ENCODE assay signal across 2 cellular contexts in genomic region chr12:106581543-106582263, GRCh38.
TF ChIP-seq lines count a peak whose summit lies in the region.

No MANE protein-coding gene starts in this region.

TF ChIP-seq in A549, 52 proteins besides CTCF, POLR2A, EP300 and RAD21:
- TF ChIP-seq TP53 (CRISPR knock-in tag; IDR thresholded peaks at IDR 0.05): no peak
- no peak for TF ChIP-seq HOXA7 (CRISPR knock-in tag; IDR thresholded peaks at IDR 0.05)
- no peak for TF ChIP-seq ZC3H11A (IDR thresholded peaks at IDR 0.05)
- TF ChIP-seq, protein P1, sequence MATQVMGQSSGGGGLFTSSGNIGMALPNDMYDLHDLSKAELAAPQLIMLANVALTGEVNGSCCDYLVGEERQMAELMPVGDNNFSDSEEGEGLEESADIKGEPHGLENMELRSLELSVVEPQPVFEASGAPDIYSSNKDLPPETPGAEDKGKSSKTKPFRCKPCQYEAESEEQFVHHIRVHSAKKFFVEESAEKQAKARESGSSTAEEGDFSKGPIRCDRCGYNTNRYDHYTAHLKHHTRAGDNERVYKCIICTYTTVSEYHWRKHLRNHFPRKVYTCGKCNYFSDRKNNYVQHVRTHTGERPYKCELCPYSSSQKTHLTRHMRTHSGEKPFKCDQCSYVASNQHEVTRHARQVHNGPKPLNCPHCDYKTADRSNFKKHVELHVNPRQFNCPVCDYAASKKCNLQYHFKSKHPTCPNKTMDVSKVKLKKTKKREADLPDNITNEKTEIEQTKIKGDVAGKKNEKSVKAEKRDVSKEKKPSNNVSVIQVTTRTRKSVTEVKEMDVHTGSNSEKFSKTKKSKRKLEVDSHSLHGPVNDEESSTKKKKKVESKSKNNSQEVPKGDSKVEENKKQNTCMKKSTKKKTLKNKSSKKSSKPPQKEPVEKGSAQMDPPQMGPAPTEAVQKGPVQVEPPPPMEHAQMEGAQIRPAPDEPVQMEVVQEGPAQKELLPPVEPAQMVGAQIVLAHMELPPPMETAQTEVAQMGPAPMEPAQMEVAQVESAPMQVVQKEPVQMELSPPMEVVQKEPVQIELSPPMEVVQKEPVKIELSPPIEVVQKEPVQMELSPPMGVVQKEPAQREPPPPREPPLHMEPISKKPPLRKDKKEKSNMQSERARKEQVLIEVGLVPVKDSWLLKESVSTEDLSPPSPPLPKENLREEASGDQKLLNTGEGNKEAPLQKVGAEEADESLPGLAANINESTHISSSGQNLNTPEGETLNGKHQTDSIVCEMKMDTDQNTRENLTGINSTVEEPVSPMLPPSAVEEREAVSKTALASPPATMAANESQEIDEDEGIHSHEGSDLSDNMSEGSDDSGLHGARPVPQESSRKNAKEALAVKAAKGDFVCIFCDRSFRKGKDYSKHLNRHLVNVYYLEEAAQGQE (IDR thresholded peaks at IDR 0.05): peak; percentile 75
- no peak for TF ChIP-seq KDM5A (IDR thresholded peaks at IDR 0.05)
- no peak for TF ChIP-seq SREBF2 (IDR thresholded peaks at IDR 0.05)
- no peak for TF ChIP-seq BHLHE40 (IDR thresholded peaks at IDR 0.05; ENCODE audit: low read depth, low read length)
- TF ChIP-seq NPAS2 (CRISPR knock-in tag; IDR thresholded peaks at IDR 0.05; ENCODE audit: borderline replicate concordance): no peak

TF ChIP-seq in K562, 482 proteins besides CTCF, POLR2A, EP300 and RAD21:
- TF ChIP-seq, protein P2, sequence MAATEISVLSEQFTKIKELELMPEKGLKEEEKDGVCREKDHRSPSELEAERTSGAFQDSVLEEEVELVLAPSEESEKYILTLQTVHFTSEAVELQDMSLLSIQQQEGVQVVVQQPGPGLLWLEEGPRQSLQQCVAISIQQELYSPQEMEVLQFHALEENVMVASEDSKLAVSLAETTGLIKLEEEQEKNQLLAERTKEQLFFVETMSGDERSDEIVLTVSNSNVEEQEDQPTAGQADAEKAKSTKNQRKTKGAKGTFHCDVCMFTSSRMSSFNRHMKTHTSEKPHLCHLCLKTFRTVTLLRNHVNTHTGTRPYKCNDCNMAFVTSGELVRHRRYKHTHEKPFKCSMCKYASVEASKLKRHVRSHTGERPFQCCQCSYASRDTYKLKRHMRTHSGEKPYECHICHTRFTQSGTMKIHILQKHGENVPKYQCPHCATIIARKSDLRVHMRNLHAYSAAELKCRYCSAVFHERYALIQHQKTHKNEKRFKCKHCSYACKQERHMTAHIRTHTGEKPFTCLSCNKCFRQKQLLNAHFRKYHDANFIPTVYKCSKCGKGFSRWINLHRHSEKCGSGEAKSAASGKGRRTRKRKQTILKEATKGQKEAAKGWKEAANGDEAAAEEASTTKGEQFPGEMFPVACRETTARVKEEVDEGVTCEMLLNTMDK (IDR thresholded peaks at IDR 0.05; ENCODE audit: borderline replicate concordance, insufficient read depth, low read depth, low read length, poor library complexity, severe bottlenecking): no peak
- TF ChIP-seq, protein P3, sequence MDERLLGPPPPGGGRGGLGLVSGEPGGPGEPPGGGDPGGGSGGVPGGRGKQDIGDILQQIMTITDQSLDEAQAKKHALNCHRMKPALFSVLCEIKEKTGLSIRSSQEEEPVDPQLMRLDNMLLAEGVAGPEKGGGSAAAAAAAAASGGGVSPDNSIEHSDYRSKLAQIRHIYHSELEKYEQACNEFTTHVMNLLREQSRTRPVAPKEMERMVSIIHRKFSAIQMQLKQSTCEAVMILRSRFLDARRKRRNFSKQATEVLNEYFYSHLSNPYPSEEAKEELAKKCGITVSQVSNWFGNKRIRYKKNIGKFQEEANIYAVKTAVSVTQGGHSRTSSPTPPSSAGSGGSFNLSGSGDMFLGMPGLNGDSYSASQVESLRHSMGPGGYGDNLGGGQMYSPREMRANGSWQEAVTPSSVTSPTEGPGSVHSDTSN (CRISPR knock-in tag; IDR thresholded peaks at IDR 0.05; ENCODE audit: low read depth): no peak
- TF ChIP-seq, protein P3 (tag; conservative IDR thresholded peaks at IDR 0.05; ENCODE audit: low read depth): no peak
- TF ChIP-seq CREBBP (IDR thresholded peaks at IDR 0.05; ENCODE audit: low read depth, low read length): no peak
- TF ChIP-seq, protein P4, sequence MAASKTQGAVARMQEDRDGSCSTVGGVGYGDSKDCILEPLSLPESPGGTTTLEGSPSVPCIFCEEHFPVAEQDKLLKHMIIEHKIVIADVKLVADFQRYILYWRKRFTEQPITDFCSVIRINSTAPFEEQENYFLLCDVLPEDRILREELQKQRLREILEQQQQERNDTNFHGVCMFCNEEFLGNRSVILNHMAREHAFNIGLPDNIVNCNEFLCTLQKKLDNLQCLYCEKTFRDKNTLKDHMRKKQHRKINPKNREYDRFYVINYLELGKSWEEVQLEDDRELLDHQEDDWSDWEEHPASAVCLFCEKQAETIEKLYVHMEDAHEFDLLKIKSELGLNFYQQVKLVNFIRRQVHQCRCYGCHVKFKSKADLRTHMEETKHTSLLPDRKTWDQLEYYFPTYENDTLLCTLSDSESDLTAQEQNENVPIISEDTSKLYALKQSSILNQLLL (CRISPR knock-in tag; IDR thresholded peaks at IDR 0.05; ENCODE audit: borderline replicate concordance): no peak
- no peak for TF ChIP-seq ZKSCAN8 (CRISPR knock-in tag; IDR thresholded peaks at IDR 0.05)
- TF ChIP-seq, protein P5, sequence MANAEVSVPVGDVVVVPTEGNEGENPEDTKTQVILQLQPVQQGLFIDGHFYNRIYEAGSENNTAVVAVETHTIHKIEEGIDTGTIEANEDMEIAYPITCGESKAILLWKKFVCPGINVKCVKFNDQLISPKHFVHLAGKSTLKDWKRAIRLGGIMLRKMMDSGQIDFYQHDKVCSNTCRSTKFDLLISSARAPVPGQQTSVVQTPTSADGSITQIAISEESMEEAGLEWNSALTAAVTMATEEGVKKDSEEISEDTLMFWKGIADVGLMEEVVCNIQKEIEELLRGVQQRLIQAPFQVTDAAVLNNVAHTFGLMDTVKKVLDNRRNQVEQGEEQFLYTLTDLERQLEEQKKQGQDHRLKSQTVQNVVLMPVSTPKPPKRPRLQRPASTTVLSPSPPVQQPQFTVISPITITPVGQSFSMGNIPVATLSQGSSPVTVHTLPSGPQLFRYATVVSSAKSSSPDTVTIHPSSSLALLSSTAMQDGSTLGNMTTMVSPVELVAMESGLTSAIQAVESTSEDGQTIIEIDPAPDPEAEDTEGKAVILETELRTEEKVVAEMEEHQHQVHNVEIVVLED (CRISPR knock-in tag; IDR thresholded peaks at IDR 0.05): no peak
- TF ChIP-seq YY1 (IDR thresholded peaks at IDR 0.05; ENCODE audit: borderline replicate concordance in 1 of 3, control insufficient read depth in 1 of 3, extremely low read depth in 1 of 3, insufficient read depth in 3 of 3, insufficient read length in 1 of 3, insufficient replicate concordance in 2 of 3, low read depth in 1 of 3, low read length in 2 of 3): no peak
- TF ChIP-seq, protein P6, sequence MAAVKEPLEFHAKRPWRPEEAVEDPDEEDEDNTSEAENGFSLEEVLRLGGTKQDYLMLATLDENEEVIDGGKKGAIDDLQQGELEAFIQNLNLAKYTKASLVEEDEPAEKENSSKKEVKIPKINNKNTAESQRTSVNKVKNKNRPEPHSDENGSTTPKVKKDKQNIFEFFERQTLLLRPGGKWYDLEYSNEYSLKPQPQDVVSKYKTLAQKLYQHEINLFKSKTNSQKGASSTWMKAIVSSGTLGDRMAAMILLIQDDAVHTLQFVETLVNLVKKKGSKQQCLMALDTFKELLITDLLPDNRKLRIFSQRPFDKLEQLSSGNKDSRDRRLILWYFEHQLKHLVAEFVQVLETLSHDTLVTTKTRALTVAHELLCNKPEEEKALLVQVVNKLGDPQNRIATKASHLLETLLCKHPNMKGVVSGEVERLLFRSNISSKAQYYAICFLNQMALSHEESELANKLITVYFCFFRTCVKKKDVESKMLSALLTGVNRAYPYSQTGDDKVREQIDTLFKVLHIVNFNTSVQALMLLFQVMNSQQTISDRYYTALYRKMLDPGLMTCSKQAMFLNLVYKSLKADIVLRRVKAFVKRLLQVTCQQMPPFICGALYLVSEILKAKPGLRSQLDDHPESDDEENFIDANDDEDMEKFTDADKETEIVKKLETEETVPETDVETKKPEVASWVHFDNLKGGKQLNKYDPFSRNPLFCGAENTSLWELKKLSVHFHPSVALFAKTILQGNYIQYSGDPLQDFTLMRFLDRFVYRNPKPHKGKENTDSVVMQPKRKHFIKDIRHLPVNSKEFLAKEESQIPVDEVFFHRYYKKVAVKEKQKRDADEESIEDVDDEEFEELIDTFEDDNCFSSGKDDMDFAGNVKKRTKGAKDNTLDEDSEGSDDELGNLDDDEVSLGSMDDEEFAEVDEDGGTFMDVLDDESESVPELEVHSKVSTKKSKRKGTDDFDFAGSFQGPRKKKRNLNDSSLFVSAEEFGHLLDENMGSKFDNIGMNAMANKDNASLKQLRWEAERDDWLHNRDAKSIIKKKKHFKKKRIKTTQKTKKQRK (IDR thresholded peaks at IDR 0.05; ENCODE audit: borderline replicate concordance, low read depth, low read length): no peak
- no peak for TF ChIP-seq MEF2D (tag; conservative IDR thresholded peaks at IDR 0.05; ENCODE audit: low read depth)
